10 cellular contexts compared by ENCODE assay signal in genomic region chrX:101078716-101079115, GRCh38. TPM values are rescaled to one million over a fixed set of nuclear protein-coding genes. Genes with fewer than 3 reads are reported as not detected.
A peak's percentile ranks its signal among the peaks of the same experiment; 100 is the strongest.
DNase-seq lines count a peak whose midpoint lies in the region; TF ChIP-seq lines count a peak whose summit lies in the region.
"Had no signal": no experiment of that assay in that cellular context is flagged by ENCODE, and none has a peak within 500 bp of the region (broad histone marks: within the 10 kb centered on the region; RNA-seq: fewer than 3 reads in every experiment).

TMEM35A (plus strand) TSS chrX:101078879; CDS start chrX:101079003, 124 bp downstream.

- H3K27ac Mint-ChIP-seq in activated naive CD4-positive, alpha-beta T cell treated with anti-CD3 and anti-CD28 coated beads, Interleukin-2, amount 50 U/mL, for 24 hours: no peak within 1 kb of the TSS
- H3K27ac Mint-ChIP-seq in Caco-2 (ENCODE audit: unreplicated experiment): no peak within 1 kb of the TSS
- H3K27ac Mint-ChIP-seq: CD4-positive, CD25-positive, alpha-beta regulatory T cell; memory B cell had no signal

- TF ChIP-seq POLR2A in transverse colon (IDR thresholded peaks at IDR 0.05): no peak

- BruUV-seq in Caco-2 (replicated peaks; lab: Mats Ljungman, UMichigan): no TSS peak

- no peak for TF ChIP-seq EP300 in transverse colon (IDR thresholded peaks at IDR 0.05; ENCODE audit: low read depth)

- 32% methylated on average over 12 of the region's 12 CpGs; no CpG with 5 or more reads in 1 of the 2 donors for WGBS in transverse colon (ENCODE audit: low coverage in 1 of 2), 2 donors

- no peaks in the 10 kb centered on the region for H3K27me3 ChIP-seq in duodenal mucosa (ENCODE audit: control insufficient read depth in 1 of 2, insufficient read depth in 2 of 2, low read length in 2 of 2)
- no peaks in the 10 kb centered on the region for H3K27me3 ChIP-seq in mucosa of rectum (ENCODE audit: control insufficient read depth in 2 of 2, insufficient read depth in 2 of 2, low read length in 2 of 2)
- H3K27me3 ChIP-seq in transverse colon: no peaks in the 10 kb centered on the region
- H3K27me3 ChIP-seq in Caco-2 (replicated peaks; ENCODE audit: control insufficient read depth, insufficient read depth, low read length): no peaks in the 10 kb centered on the region

- DNase-seq in activated naive CD4-positive, alpha-beta T cell (lab: John Stamatoyannopoulos, UW): no peak
- DNase-seq in transverse colon: peak; percentile 8
- no peak for DNase-seq in HK-2 (ENCODE audit: unreplicated experiment)
- no peak for DNase-seq in Caco-2
- DNase-seq in GM20000 (ENCODE audit: low spot score): no peak
- DNase-seq: CD4-positive, CD25-positive, alpha-beta regulatory T cell had no signal

- CTCF ChIA-PET in Caco-2 (lab: Charles Lee): no interaction called here

- intact Hi-C loops in transverse colon (cut with DNase I; ENCODE audit: low total_unique reads) (no loop called here), Caco-2 (cut with micrococcal nuclease; ENCODE audit: unreplicated experiment) (no loop called here)

- no peaks in the 10 kb centered on the region for H3K36me3 Mint-ChIP-seq in activated naive CD4-positive, alpha-beta T cell treated with anti-CD3 and anti-CD28 coated beads, Interleukin-2, amount 50 U/mL, for 24 hours
- no peaks in the 10 kb centered on the region for H3K36me3 Mint-ChIP-seq in Caco-2 (ENCODE audit: insufficient read depth, unreplicated experiment)
- H3K36me3 Mint-ChIP-seq: CD4-positive, CD25-positive, alpha-beta regulatory T cell had no signal

- H3K9me3 Mint-ChIP-seq in activated naive CD4-positive, alpha-beta T cell treated with anti-CD3 and anti-CD28 coated beads, Interleukin-2, amount 50 U/mL, for 24 hours: no peaks in the 10 kb centered on the region
- H3K9me3 Mint-ChIP-seq in Caco-2 (ENCODE audit: unreplicated experiment): no peaks in the 10 kb centered on the region
- H3K9me3 Mint-ChIP-seq: memory B cell had no signal

- no peak for TF ChIP-seq CTCF in transverse colon (IDR thresholded peaks at IDR 0.05)
- TF ChIP-seq CTCF in Caco-2 (IDR thresholded peaks at IDR 0.05; ENCODE audit: insufficient read depth in 1 of 2, low read depth in 1 of 2, low read length in 1 of 2, severe bottlenecking in 1 of 2, unreplicated experiment in 1 of 2): no peak
- no peak for TF ChIP-seq CTCF in GM20000 (IDR thresholded peaks at IDR 0.05; ENCODE audit: extremely low read depth, missing control alignments)

- H3K36me3 ChIP-seq in duodenal mucosa (ENCODE audit: control insufficient read depth in 1 of 2, insufficient read depth in 2 of 2, low read length in 2 of 2): no peaks in the 10 kb centered on the region
- H3K36me3 ChIP-seq in mucosa of rectum (ENCODE audit: control insufficient read depth in 2 of 2, insufficient read depth in 2 of 2, low read length in 2 of 2): no peaks in the 10 kb centered on the region
- H3K36me3 ChIP-seq in transverse colon: no peaks in the 10 kb centered on the region
- no peaks in the 10 kb centered on the region for H3K36me3 ChIP-seq in Caco-2 (ENCODE audit: control insufficient read depth, insufficient read depth, low read length)

- H3K27me3 Mint-ChIP-seq in activated naive CD4-positive, alpha-beta T cell treated with anti-CD3 and anti-CD28 coated beads, Interleukin-2, amount 50 U/mL, for 24 hours: peaks cover 9% of the 10 kb centered on the region
- no peaks in the 10 kb centered on the region for H3K27me3 Mint-ChIP-seq in Caco-2 (ENCODE audit: insufficient read depth, unreplicated experiment)

- H3K4me3 ChIP-seq in duodenal mucosa (ENCODE audit: low read depth in 1 of 2, low read length in 2 of 2) (peak within 1 kb of the TSS; percentile 52 to 58), mucosa of rectum (ENCODE audit: low read length in 2 of 2) (peak within 1 kb of the TSS; percentile 58 to 67), transverse colon (peak within 1 kb of the TSS; percentile 29 to 48 (median 32)), Caco-2 (ENCODE audit: low read depth, low read length) (no peak within 1 kb of the TSS)

- H3K4me1 ChIP-seq in duodenal mucosa (ENCODE audit: control insufficient read depth in 1 of 2, insufficient read depth in 2 of 2, low read length in 2 of 2) (no peaks in the 10 kb centered on the region), mucosa of rectum (ENCODE audit: control insufficient read depth in 2 of 2, insufficient read depth in 2 of 2, low read length in 2 of 2) (no peaks in the 10 kb centered on the region), transverse colon (no peaks in the 10 kb centered on the region), Caco-2 (no peaks in the 10 kb centered on the region)

- peaks cover 10% of the 10 kb centered on the region for H3K4me1 Mint-ChIP-seq in activated naive CD4-positive, alpha-beta T cell treated with anti-CD3 and anti-CD28 coated beads, Interleukin-2, amount 50 U/mL, for 24 hours
- no peaks in the 10 kb centered on the region for H3K4me1 Mint-ChIP-seq in Caco-2 (ENCODE audit: low read depth, unreplicated experiment)

- POLR2A ChIA-PET in Caco-2 (lab: Charles Lee): no interaction called here

- H3K9ac ChIP-seq in duodenal mucosa (ENCODE audit: low read depth in 1 of 2, low read length in 2 of 2) (no peak within 1 kb of the TSS), mucosa of rectum (ENCODE audit: low read depth in 1 of 2, low read length in 2 of 2) (peak within 1 kb of the TSS in 1 of 2 donors; percentile 29)

- H3K9me3 ChIP-seq in duodenal mucosa (ENCODE audit: control insufficient read depth in 1 of 2, low read length in 2 of 2) (no peaks in the 10 kb centered on the region), mucosa of rectum (ENCODE audit: control insufficient read depth in 2 of 2, low read length in 2 of 2) (no peaks in the 10 kb centered on the region), transverse colon (no peaks in the 10 kb centered on the region), Caco-2 (no peaks in the 10 kb centered on the region)

- H3K27ac ChIP-seq in duodenal mucosa (ENCODE audit: low read depth, low read length) (no peak within 1 kb of the TSS), mucosa of rectum (ENCODE audit: low read depth in 2 of 2, low read length in 2 of 2) (peak within 1 kb of the TSS in 1 of 2 donors; percentile 12), transverse colon (peak within 1 kb of the TSS; percentile 26 to 75 (median 58))

- in situ Hi-C loops in transverse colon (cut with MboI; ENCODE audit: low pct_ligation_motif_present in 1 of 4, low pct_unique_long_range_greater_than_20kb in 1 of 4, low sequenced_read_pairs in 3 of 4): no loop called here

- peak within 1 kb of the TSS; percentile 36 for H3K4me3 Mint-ChIP-seq in activated naive CD4-positive, alpha-beta T cell treated with anti-CD3 and anti-CD28 coated beads, Interleukin-2, amount 50 U/mL, for 24 hours
- no peak within 1 kb of the TSS for H3K4me3 Mint-ChIP-seq in Caco-2 (ENCODE audit: unreplicated experiment)
- H3K4me3 Mint-ChIP-seq: CD4-positive, CD25-positive, alpha-beta regulatory T cell; memory B cell had no signal

RNA-seq across cellular contexts. Expression of gene TMEM35A, which starts in this region (rescaled TPM):
- total RNA-seq in transverse colon (1 to 10 TPM; 2.0 to 9.1 (median 6.6) TPM), Caco-2 (2022) (not detected in 2 replicates)
- total RNA-seq: CD4-positive, CD25-positive, alpha-beta regulatory T cell had no signal
